Comparison of ENCODE assay signal across 9 cellular contexts in the genomic region with DNA sequence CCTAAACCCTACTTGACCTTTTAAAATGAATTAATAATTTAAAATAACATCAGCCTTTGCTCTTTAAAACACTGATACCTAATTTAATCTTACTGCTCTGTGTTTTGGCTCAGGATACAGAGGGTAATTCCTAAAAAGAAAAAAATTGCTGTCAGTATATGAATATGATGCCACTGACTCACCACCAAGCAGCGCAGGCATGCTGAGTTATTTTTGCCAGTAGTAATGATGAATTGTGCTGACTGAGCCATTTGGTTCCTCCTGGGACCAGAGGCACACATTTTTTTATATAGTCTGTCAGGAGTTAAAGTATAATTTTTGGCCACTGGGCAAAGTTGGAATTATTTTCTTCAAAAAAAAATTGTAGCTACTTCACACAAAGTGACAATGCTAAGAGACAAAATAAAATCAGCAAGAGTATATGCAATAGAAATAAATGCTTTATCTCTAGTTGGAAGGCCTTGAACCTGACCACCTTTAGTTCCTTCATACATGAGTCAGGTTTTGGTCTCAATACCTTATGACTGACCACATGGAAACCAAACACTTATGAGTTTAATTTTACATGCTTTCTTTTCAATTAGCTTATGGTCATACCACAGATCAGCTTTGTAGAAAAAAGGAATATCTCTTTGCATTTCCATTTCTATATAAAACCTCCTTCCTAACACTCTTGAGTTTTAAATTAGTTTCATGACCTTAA.
DNase-seq lines count a peak whose midpoint lies in the region; ATAC-seq and TF ChIP-seq lines count a peak whose summit lies in the region.
"Had no signal": no experiment of that assay in that cellular context is flagged by ENCODE, and none has a peak within 500 bp of the region (broad histone marks: within the 10 kb centered on the region; RNA-seq: fewer than 3 reads in every experiment).

No MANE protein-coding gene starts in this region.

- H3K4me3 ChIP-seq in osteoblast (ENCODE audit: insufficient read depth, low read length) (no peak overlapping the region), transverse colon (no peak overlapping the region), upper lobe of right lung (no peak overlapping the region)

- TF ChIP-seq CTCF in osteoblast (IDR thresholded peaks at IDR 0.05; ENCODE audit: extremely low read depth, low read depth, low read length), result no peak
- TF ChIP-seq CTCF in transverse colon (IDR thresholded peaks at IDR 0.05), result no peak
- no peak for TF ChIP-seq CTCF in upper lobe of right lung (IDR thresholded peaks at IDR 0.05)

- H3K4me1 ChIP-seq in osteoblast (ENCODE audit: insufficient read depth, low read length) (peaks cover 34% of the 10 kb centered on the region), transverse colon (peaks cover 0 to 4% (median 0%) of the 10 kb centered on the region in 4 donors), upper lobe of right lung (no peaks in the 10 kb centered on the region)

- H3K4me2 ChIP-seq in osteoblast (ENCODE audit: insufficient read depth, low read length), result peak overlapping the region; percentile 39

- H3K79me2 ChIP-seq in osteoblast (ENCODE audit: insufficient read depth, low read length), result peaks cover 60% of the 10 kb centered on the region

- no peaks in the 10 kb centered on the region for H3K27me3 ChIP-seq in osteoblast (ENCODE audit: insufficient read depth, low read length)
- no peaks in the 10 kb centered on the region for H3K27me3 ChIP-seq in transverse colon
- no peaks in the 10 kb centered on the region for H3K27me3 ChIP-seq in upper lobe of right lung

- in situ Hi-C loops in transverse colon (cut with MboI; ENCODE audit: low pct_ligation_motif_present in 1 of 4, low pct_unique_long_range_greater_than_20kb in 1 of 4, low sequenced_read_pairs in 3 of 4), result no loop called here

- intact Hi-C loops in transverse colon (cut with DNase I; ENCODE audit: low total_unique reads) (no loop called here), upper lobe of right lung (cut with DNase I) (no loop called here)

- H3K27ac ChIP-seq in osteoblast (ENCODE audit: low read depth, low read length), result peak overlapping the region; percentile 81
- H3K27ac ChIP-seq in transverse colon, result no peak overlapping the region
- no peak overlapping the region for H3K27ac ChIP-seq in upper lobe of right lung
- H3K27ac ChIP-seq: HL-60 had no signal

- no peak overlapping the region for H2AFZ ChIP-seq in osteoblast (ENCODE audit: low read length)

- 63 to 73% methylated on average over 1 of the region's 1 CpG for WGBS in transverse colon (ENCODE audit: low coverage in 1 of 2), 2 donors

- H4K20me1 ChIP-seq in osteoblast (ENCODE audit: insufficient read depth, low read length), result peaks cover 7% of the 10 kb centered on the region

- TF ChIP-seq POLR2A in transverse colon (IDR thresholded peaks at IDR 0.05), result no peak

- DNase-seq in amniotic epithelial cell (ENCODE audit: low read depth) (peak; percentile 78), osteoblast (ENCODE audit: insufficient read length, low spot score, missing footprints) (peak; percentile 10), transverse colon (no peak), HuH-7 (ENCODE audit: low spot score) (no peak), upper lobe of right lung (no peak)

- TF ChIP-seq EP300 in transverse colon (IDR thresholded peaks at IDR 0.05; ENCODE audit: low read depth), result no peak

- H3K9me3 ChIP-seq in osteoblast (ENCODE audit: low read depth, low read length) (no peaks in the 10 kb centered on the region), transverse colon (no peaks in the 10 kb centered on the region), upper lobe of right lung (no peaks in the 10 kb centered on the region)

- ATAC-seq in GM18511 (IDR thresholded peaks at IDR 0.05; ENCODE audit: unreplicated experiment), result peak; percentile 70
- ATAC-seq in HG03159 (IDR thresholded peaks at IDR 0.05; ENCODE audit: unreplicated experiment), result peak; percentile 66
- no peak for ATAC-seq in HG02840 (IDR thresholded peaks at IDR 0.05; ENCODE audit: low FRiP score, unreplicated experiment)
- no peak for ATAC-seq in upper lobe of right lung

- H3K36me3 ChIP-seq in osteoblast (ENCODE audit: insufficient read depth, low read length) (no peaks in the 10 kb centered on the region), transverse colon (no peaks in the 10 kb centered on the region), upper lobe of right lung (no peaks in the 10 kb centered on the region)

Comparison
In these comparisons a context has a peak if more than half of its experiments do, and no peak if none do; other contexts are left out.
1. ATAC-seq: peak in GM18511 (single experiment) and HG03159 (single experiment); none in HG02840 (single experiment) and upper lobe of right lung (single experiment).
2. DNase-seq: peak in amniotic epithelial cell (single experiment) and osteoblast (single experiment); none in transverse colon (single experiment), HuH-7 (single experiment) and upper lobe of right lung (single experiment).